Comparison of ENCODE assay signal across 13 cellular contexts in the genomic region with DNA sequence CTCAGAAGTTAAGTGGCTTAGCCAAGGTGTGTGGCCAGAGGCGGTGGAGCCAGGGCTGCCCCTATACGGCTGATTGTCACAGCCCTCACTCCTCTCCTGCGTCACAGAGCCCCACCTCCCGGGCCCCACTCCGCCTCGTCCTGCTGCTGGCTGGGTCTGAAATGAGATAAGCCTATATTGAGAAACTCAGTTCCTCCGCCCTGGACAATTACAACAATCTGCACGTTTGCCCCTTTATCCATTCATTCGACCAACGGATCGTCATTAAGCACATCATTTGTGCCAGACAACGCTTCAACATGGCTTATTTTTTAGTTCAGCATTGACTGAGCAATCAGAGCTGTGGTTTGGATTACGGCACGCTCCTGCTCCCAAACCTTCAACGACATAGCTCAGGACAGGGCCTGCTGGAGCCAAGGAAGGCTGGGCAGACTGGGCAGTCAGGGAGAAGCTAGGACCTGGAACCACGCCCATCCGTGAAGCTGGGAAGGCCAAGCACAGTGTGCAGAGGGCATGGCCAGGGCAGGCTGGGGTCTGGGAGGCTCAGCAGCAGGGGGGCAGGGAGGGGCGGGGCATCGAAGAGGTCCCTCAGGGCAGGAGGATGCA. TPM values are rescaled to one million over a fixed set of nuclear protein-coding genes. Genes with fewer than 3 reads are reported as not detected.
DNase-seq lines count a peak whose midpoint lies in the region; ATAC-seq, FAIRE-seq and TF ChIP-seq lines count a peak whose summit lies in the region.
"Had no signal": no experiment of that assay in that cellular context is flagged by ENCODE, and none has a peak within 500 bp of the region (broad histone marks: within the 10 kb centered on the region; RNA-seq: fewer than 3 reads in every experiment).

No MANE protein-coding gene starts in this region.

- H3K27me3 Mint-ChIP-seq in nephron progenitor cell (ENCODE audit: low read depth, poor library complexity): peaks cover 17% of the 10 kb centered on the region

- H3K36me3 ChIP-seq in PC-9 (ENCODE audit: low read depth): no peaks in the 10 kb centered on the region

- FAIRE-seq in GM19239 (lab: Jason Lieb, UNC): no peak

- no peaks in the 10 kb centered on the region for H3K36me3 Mint-ChIP-seq in nephron progenitor cell (ENCODE audit: low read depth)

- no peaks in the 10 kb centered on the region for H3K27me3 ChIP-seq in PC-9 (ENCODE audit: insufficient read depth, low read depth)

- CTCF ChIA-PET in PC-9 (lab: Charles Lee): interaction anchor here (0.5 to 0.6 kb wide), 2 partner anchors 29 to 47 kb away, joined by 4 to 5 read pairs; no protein-coding TSS in a partner anchor

- peaks cover 56% of the 10 kb centered on the region for H3K4me1 ChIP-seq in PC-9 (replicated peaks; ENCODE audit: insufficient read depth)

- peak overlapping the region; percentile 97 for H3K4me2 ChIP-seq in PC-9

- intact Hi-C loops in PC-9 (cut with micrococcal nuclease; ENCODE audit: unreplicated experiment): loop anchor here (1.0 kb wide), 1 partner anchor 15 kb away; no protein-coding TSS in a partner anchor
- intact Hi-C loops in Right ventricle myocardium superior (cut with DNase I): no loop called here

- H3K9me3 ChIP-seq in PC-9 (ENCODE audit: insufficient read depth, low read depth): peaks cover 3% of the 10 kb centered on the region; the same call in 1 of the 2 replicates

- H3K9me2 ChIP-seq in PC-9 (ENCODE audit: insufficient read depth): no peaks in the 10 kb centered on the region

- H3K79me2 ChIP-seq in PC-9 (ENCODE audit: low read depth): peaks cover 13% of the 10 kb centered on the region; the same call in 1 of the 2 replicates

- H3K4me3 ChIP-seq in PC-9: peak overlapping the region; percentile 54

- H3K9me3 Mint-ChIP-seq in nephron progenitor cell: peaks cover 3% of the 10 kb centered on the region

- H3K27ac ChIP-seq in PC-9: peak overlapping the region; percentile 87

- peaks cover 28% of the 10 kb centered on the region for H3K4me1 Mint-ChIP-seq in nephron progenitor cell

- POLR2A ChIA-PET in PC-9 (lab: Charles Lee; ENCODE audit: unreplicated experiment): interaction anchor here (0.6 to 1.2 kb wide), 4 partner anchors 9 to 35 kb away, joined by 3 to 16 read pairs (median 5); a partner anchor contains a TSS

- ATAC-seq in Right ventricle myocardium superior (ENCODE audit: poor library complexity) (peak; percentile 98), GM19397 (IDR thresholded peaks at IDR 0.05; ENCODE audit: unreplicated experiment) (no peak), SK-N-SH treated with all-trans-retinoic acid at 6 μM for 48 hours (no peak)

- no peak for TF ChIP-seq CTCF in PC-9 (conservative IDR thresholded peaks at IDR 0.05)
- TF ChIP-seq CTCF in nephron progenitor cell (IDR thresholded peaks at IDR 0.05): no peak

- no peak overlapping the region for H3K4me3 Mint-ChIP-seq in nephron progenitor cell

- peak overlapping the region; percentile 73 for H2AFZ ChIP-seq in PC-9

- DNase-seq in CD1c-positive myeloid dendritic cell (ENCODE audit: extremely low spot score): peak; percentile 38
- DNase-seq in PC-9: peak; percentile 80 to 94
- DNase-seq in Right ventricle myocardium superior: peak; percentile 82
- DNase-seq in nephron progenitor cell: peak; percentile 21
- no peak for DNase-seq in NCI-H1092 (lab: John Stamatoyannopoulos, UW)
- DNase-seq in GM19239 (ENCODE audit: insufficient read length, low spot score): no peak
- DNase-seq: activated T-cell treated with anti-CD3 and anti-CD28 coated beads, Interleukin-2, amount 50 U/mL, for 1 hour; AML-193; NCI-H2029; stimulated activated naive CD4-positive, alpha-beta T cell treated with Interleukin-2 at 50 U/mL for 16 hours; SW 1271 had no signal

- H4K20me1 ChIP-seq in PC-9 (ENCODE audit: insufficient read depth): no peaks in the 10 kb centered on the region

- H3F3A ChIP-seq in PC-9 (ENCODE audit: insufficient read depth, low read depth): peaks cover 44% of the 10 kb centered on the region

- BruUV-seq in PC-9 (replicated peaks; lab: Mats Ljungman, UMichigan): TSS peak; percentile 70

- H3K27ac Mint-ChIP-seq in nephron progenitor cell: no peak overlapping the region

TF ChIP-seq in SK-N-SH treated with all-trans-retinoic acid at 6 μM for 48 hours, 23 proteins besides CTCF, POLR2A, EP300 and RAD21:
- TF ChIP-seq GLIS3 (CRISPR knock-in tag; IDR thresholded peaks at IDR 0.05) (no peak), ZNF8 (CRISPR knock-in tag; IDR thresholded peaks at IDR 0.05) (no peak), TOX (CRISPR knock-in tag; IDR thresholded peaks at IDR 0.05; ENCODE audit: borderline replicate concordance) (no peak), ISL1 (CRISPR knock-in tag; IDR thresholded peaks at IDR 0.05) (no peak), PPARA (CRISPR knock-in tag; IDR thresholded peaks at IDR 0.05; ENCODE audit: borderline replicate concordance) (no peak), TCF4 (CRISPR knock-in tag; IDR thresholded peaks at IDR 0.05; ENCODE audit: borderline replicate concordance) (no peak), ESRRG (CRISPR knock-in tag; IDR thresholded peaks at IDR 0.05) (no peak), OSR1 (CRISPR knock-in tag; IDR thresholded peaks at IDR 0.05) (no peak), BACH2 (CRISPR knock-in tag; IDR thresholded peaks at IDR 0.05; ENCODE audit: borderline replicate concordance) (no peak), ZNF565 (CRISPR knock-in tag; conservative IDR thresholded peaks at IDR 0.05; ENCODE audit: low read depth) (no peak), ZC3H10 (CRISPR knock-in tag; IDR thresholded peaks at IDR 0.05) (no peak), ZFP3 (CRISPR knock-in tag; IDR thresholded peaks at IDR 0.05) (no peak)
- TF ChIP-seq, protein P1, sequence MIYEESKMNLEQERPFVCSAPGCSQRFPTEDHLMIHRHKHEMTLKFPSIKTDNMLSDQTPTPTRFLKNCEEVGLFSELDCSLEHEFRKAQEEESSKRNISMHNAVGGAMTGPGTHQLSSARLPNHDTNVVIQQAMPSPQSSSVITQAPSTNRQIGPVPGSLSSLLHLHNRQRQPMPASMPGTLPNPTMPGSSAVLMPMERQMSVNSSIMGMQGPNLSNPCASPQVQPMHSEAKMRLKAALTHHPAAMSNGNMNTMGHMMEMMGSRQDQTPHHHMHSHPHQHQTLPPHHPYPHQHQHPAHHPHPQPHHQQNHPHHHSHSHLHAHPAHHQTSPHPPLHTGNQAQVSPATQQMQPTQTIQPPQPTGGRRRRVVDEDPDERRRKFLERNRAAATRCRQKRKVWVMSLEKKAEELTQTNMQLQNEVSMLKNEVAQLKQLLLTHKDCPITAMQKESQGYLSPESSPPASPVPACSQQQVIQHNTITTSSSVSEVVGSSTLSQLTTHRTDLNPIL (CRISPR knock-in tag; IDR thresholded peaks at IDR 0.05; ENCODE audit: low read depth): no peak
- TF ChIP-seq, protein P2, sequence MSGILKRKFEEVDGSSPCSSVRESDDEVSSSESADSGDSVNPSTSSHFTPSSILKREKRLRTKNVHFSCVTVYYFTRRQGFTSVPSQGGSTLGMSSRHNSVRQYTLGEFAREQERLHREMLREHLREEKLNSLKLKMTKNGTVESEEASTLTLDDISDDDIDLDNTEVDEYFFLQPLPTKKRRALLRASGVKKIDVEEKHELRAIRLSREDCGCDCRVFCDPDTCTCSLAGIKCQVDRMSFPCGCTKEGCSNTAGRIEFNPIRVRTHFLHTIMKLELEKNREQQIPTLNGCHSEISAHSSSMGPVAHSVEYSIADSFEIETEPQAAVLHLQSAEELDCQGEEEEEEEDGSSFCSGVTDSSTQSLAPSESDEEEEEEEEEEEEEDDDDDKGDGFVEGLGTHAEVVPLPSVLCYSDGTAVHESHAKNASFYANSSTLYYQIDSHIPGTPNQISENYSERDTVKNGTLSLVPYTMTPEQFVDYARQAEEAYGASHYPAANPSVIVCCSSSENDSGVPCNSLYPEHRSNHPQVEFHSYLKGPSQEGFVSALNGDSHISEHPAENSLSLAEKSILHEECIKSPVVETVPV (CRISPR knock-in tag; IDR thresholded peaks at IDR 0.05): no peak
- TF ChIP-seq, protein P3, sequence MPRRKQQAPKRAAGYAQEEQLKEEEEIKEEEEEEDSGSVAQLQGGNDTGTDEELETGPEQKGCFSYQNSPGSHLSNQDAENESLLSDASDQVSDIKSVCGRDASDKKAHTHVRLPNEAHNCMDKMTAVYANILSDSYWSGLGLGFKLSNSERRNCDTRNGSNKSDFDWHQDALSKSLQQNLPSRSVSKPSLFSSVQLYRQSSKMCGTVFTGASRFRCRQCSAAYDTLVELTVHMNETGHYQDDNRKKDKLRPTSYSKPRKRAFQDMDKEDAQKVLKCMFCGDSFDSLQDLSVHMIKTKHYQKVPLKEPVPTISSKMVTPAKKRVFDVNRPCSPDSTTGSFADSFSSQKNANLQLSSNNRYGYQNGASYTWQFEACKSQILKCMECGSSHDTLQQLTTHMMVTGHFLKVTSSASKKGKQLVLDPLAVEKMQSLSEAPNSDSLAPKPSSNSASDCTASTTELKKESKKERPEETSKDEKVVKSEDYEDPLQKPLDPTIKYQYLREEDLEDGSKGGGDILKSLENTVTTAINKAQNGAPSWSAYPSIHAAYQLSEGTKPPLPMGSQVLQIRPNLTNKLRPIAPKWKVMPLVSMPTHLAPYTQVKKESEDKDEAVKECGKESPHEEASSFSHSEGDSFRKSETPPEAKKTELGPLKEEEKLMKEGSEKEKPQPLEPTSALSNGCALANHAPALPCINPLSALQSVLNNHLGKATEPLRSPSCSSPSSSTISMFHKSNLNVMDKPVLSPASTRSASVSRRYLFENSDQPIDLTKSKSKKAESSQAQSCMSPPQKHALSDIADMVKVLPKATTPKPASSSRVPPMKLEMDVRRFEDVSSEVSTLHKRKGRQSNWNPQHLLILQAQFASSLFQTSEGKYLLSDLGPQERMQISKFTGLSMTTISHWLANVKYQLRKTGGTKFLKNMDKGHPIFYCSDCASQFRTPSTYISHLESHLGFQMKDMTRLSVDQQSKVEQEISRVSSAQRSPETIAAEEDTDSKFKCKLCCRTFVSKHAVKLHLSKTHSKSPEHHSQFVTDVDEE (CRISPR knock-in tag; IDR thresholded peaks at IDR 0.05): no peak
- TF ChIP-seq, protein P4, sequence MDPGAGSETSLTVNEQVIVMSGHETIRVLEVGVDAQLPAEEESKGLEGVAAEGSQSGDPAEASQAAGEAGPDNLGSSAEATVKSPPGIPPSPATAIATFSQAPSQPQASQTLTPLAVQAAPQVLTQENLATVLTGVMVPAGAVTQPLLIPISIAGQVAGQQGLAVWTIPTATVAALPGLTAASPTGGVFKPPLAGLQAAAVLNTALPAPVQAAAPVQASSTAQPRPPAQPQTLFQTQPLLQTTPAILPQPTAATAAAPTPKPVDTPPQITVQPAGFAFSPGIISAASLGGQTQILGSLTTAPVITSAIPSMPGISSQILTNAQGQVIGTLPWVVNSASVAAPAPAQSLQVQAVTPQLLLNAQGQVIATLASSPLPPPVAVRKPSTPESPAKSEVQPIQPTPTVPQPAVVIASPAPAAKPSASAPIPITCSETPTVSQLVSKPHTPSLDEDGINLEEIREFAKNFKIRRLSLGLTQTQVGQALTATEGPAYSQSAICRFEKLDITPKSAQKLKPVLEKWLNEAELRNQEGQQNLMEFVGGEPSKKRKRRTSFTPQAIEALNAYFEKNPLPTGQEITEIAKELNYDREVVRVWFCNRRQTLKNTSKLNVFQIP (CRISPR knock-in tag; IDR thresholded peaks at IDR 0.05; ENCODE audit: borderline replicate concordance, low read depth): no peak

RNA-seq across cellular contexts. Expression of a gene that starts 16.6 kb away (rescaled TPM):
- total RNA-seq in PC-9 (2021) (231 and 240 TPM in 2 replicates), Right ventricle myocardium superior (197 TPM)

Comparison
In these comparisons a context has a peak if more than half of its experiments do, and no peak if none do; other contexts are left out.
1. DNase-seq: peak in CD1c-positive myeloid dendritic cell (single experiment), PC-9 (2 of 2), Right ventricle myocardium superior (single experiment) and nephron progenitor cell (single experiment); none in NCI-H1092 (single experiment) and GM19239 (single experiment).